ENCODE assay signal across 1 cellular context in the genomic region with DNA sequence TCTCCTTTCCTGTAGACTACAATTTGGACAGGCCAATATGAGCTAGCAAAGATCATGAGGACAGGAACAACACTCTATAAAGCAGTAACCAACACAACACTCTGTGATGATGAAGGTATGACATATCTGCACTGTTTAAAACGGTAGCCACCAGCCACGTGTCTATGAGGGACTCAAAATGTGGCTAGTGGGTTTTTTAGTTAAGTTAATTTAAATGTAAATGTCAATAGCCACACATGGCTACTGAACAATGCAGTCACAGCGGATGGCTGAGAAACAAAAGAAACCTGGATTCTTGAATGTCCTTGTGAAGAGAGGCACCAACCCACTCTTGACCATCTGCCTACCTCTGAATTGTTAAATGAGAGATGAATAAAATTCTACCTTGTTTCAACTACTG.
TF ChIP-seq lines count a peak whose summit lies in the region.

No MANE protein-coding gene starts in this region.

TF ChIP-seq in GM12878, 131 proteins besides CTCF, POLR2A, EP300 and RAD21 (continued from another document):
- TF ChIP-seq, protein P1, sequence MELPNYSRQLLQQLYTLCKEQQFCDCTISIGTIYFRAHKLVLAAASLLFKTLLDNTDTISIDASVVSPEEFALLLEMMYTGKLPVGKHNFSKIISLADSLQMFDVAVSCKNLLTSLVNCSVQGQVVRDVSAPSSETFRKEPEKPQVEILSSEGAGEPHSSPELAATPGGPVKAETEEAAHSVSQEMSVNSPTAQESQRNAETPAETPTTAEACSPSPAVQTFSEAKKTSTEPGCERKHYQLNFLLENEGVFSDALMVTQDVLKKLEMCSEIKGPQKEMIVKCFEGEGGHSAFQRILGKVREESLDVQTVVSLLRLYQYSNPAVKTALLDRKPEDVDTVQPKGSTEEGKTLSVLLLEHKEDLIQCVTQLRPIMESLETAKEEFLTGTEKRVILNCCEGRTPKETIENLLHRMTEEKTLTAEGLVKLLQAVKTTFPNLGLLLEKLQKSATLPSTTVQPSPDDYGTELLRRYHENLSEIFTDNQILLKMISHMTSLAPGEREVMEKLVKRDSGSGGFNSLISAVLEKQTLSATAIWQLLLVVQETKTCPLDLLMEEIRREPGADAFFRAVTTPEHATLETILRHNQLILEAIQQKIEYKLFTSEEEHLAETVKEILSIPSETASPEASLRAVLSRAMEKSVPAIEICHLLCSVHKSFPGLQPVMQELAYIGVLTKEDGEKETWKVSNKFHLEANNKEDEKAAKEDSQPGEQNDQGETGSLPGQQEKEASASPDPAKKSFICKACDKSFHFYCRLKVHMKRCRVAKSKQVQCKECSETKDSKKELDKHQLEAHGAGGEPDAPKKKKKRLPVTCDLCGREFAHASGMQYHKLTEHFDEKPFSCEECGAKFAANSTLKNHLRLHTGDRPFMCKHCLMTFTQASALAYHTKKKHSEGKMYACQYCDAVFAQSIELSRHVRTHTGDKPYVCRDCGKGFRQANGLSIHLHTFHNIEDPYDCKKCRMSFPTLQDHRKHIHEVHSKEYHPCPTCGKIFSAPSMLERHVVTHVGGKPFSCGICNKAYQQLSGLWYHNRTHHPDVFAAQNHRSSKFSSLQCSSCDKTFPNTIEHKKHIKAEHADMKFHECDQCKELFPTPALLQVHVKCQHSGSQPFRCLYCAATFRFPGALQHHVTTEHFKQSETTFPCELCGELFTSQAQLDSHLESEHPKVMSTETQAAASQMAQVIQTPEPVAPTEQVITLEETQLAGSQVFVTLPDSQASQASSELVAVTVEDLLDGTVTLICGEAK (IDR thresholded peaks at IDR 0.05; ENCODE audit: borderline replicate concordance), result no peak
- TF ChIP-seq KAT2A (conservative IDR thresholded peaks at IDR 0.05; ENCODE audit: control insufficient read depth, low read depth, low read length), result no peak
